In genomic region chr7:6705959-6706665, GRCh38 we compare ENCODE assay signal across 8 cellular contexts. TPM values are rescaled to one million over a fixed set of nuclear protein-coding genes. Genes with fewer than 3 reads are reported as not detected.
DNase-seq lines count a peak whose midpoint lies in the region; ATAC-seq and TF ChIP-seq lines count a peak whose summit lies in the region.

No MANE protein-coding gene starts in this region.

- H2AFZ ChIP-seq in mammary epithelial cell (ENCODE audit: low read depth, low read length), result peak overlapping the region; percentile 95

- CTCF ChIA-PET in mammary epithelial cell (lab: Charles Lee; ENCODE audit: low non-redundant PET), result no interaction called here

- H3K4me1 ChIP-seq in mammary epithelial cell (ENCODE audit: insufficient read depth, low read length), result peaks cover 8% of the 10 kb centered on the region

- DNase-seq in T-helper 1 cell, result peak in 4 of 5 donors; percentile 13 to 25 (median 15)
- peak; percentile 30 for DNase-seq in mammary epithelial cell
- DNase-seq in kidney tubule cell (ENCODE audit: low spot score), result peak; percentile 48
- peak; percentile 33 for DNase-seq in stimulated activated CD4-positive, alpha-beta T cell treated with anti-CD3 and anti-CD28 coated beads, Interleukin-4, amount 100 ng/mL, for 24 hours
- no peak for DNase-seq in NCI-H187 (lab: John Stamatoyannopoulos, UW)

- H4K20me1 ChIP-seq in mammary epithelial cell (ENCODE audit: insufficient read depth, low read length), result no peaks in the 10 kb centered on the region

- H3K36me3 ChIP-seq in mammary epithelial cell (ENCODE audit: insufficient read depth, low read length), result peaks cover 16% of the 10 kb centered on the region

- peak overlapping the region; percentile 83 for H3K4me2 ChIP-seq in mammary epithelial cell (ENCODE audit: insufficient read depth, low read depth, low read length)

- TF ChIP-seq CTCF in C4-2B (conservative IDR thresholded peaks at IDR 0.05), result no peak
- TF ChIP-seq CTCF in mammary epithelial cell (conservative IDR thresholded peaks at IDR 0.05 in 1 of 2, IDR thresholded peaks at IDR 0.05 in 1 of 2; ENCODE audit: extremely low read depth in 1 of 2, insufficient read depth in 1 of 2, low read depth in 1 of 2, low read length in 2 of 2), result no peak

- H3K27me3 ChIP-seq in mammary epithelial cell (ENCODE audit: insufficient read depth, low read length), result no peaks in the 10 kb centered on the region

- dilution Hi-C loops in mammary epithelial cell (cut with HindIII; ENCODE audit: low sequenced_read_pairs), result no loop called here

- peaks cover 54% of the 10 kb centered on the region for H3K79me2 ChIP-seq in mammary epithelial cell (ENCODE audit: insufficient read depth, low read length)

- peaks cover 23% of the 10 kb centered on the region for H3K9me3 ChIP-seq in mammary epithelial cell (replicated peaks; ENCODE audit: insufficient read depth, low read length)

- BruUV-seq in mammary epithelial cell (replicated peaks; lab: Mats Ljungman, UMichigan), result no TSS peak

- peak overlapping the region; percentile 83 for H3K9ac ChIP-seq in mammary epithelial cell (ENCODE audit: insufficient read depth, low read length)

- 3% methylated on average over 8 of the region's 47 CpGs for WGBS in mammary epithelial cell (ENCODE audit: low coverage, missing lambda C conversion rate)

- peak overlapping the region; percentile 67 to 97 (median 90) for H3K4me3 ChIP-seq in mammary epithelial cell (replicated peaks in 1 of 3; ENCODE audit: insufficient read depth in 1 of 3, low read depth in 2 of 3, low read length in 3 of 3)

- peak overlapping the region; percentile 94 for H3K27ac ChIP-seq in C4-2B
- H3K27ac ChIP-seq in mammary epithelial cell (ENCODE audit: insufficient read depth, low read depth, low read length), result peak overlapping the region; percentile 65

- peak; percentile 28 for ATAC-seq in GM19372 (IDR thresholded peaks at IDR 0.05; ENCODE audit: low read depth, unreplicated experiment)
- ATAC-seq in HG03439 (IDR thresholded peaks at IDR 0.05; ENCODE audit: unreplicated experiment), result peak; percentile 23

- intact Hi-C loops in mammary epithelial cell (cut with micrococcal nuclease), result no loop called here

- in situ Hi-C loops in mammary epithelial cell (cut with MboI; ENCODE audit: low sequenced_read_pairs in 2 of 2), result no loop called here

RNA-seq across cellular contexts. Expression of gene ZNF12, which starts 0.6 kb away (rescaled TPM):
- total RNA-seq in mammary epithelial cell, result 10 to 100 TPM; 16.4 to 21.0 TPM
- polyA plus RNA-seq in mammary epithelial cell, result 5.0 TPM
- 12.5 TPM for polyA minus RNA-seq in mammary epithelial cell

RNA-seq across cellular contexts. Expression of gene RSPH10B2, which starts 47.8 kb away (rescaled TPM):
- not detected for total RNA-seq in mammary epithelial cell
- not detected for polyA plus RNA-seq in mammary epithelial cell
- polyA minus RNA-seq in mammary epithelial cell, result not detected

Comparison
In these comparisons a context has a peak if more than half of its experiments do, and no peak if none do; other contexts are left out.
1. DNase-seq: peak in T-helper 1 cell (4 of 5), mammary epithelial cell (single experiment), kidney tubule cell (single experiment) and stimulated activated CD4-positive, alpha-beta T cell treated with anti-CD3 and anti-CD28 coated beads, Interleukin-4, amount 100 ng/mL, for 24 hours (single experiment); none in NCI-H187 (0 of 2).